9 cellular contexts compared by ENCODE assay signal in the genomic region with DNA sequence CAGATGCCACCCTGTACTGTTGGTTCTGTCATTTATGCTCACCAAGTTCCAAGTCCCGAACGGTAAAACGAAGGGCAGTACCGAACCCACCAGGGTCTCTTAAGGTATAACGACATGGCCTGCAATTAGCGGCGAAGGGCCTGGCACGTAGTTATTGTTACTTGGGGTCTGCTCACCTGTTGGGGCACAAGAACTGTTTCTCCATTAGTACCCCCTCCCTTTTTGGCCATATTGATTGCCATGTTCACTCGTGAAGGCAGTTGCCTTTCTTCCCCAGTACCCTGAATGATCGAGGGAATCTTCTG. TPM values are rescaled to one million over a fixed set of nuclear protein-coding genes. Genes with fewer than 3 reads are reported as not detected.
DNase-seq lines count a peak whose midpoint lies in the region; ATAC-seq and TF ChIP-seq lines count a peak whose summit lies in the region.
"Had no signal": no experiment of that assay in that cellular context is flagged by ENCODE, and none has a peak within 500 bp of the region (broad histone marks: within the 10 kb centered on the region; RNA-seq: fewer than 3 reads in every experiment).

No MANE protein-coding gene starts in this region.

- H3K4me3 Mint-ChIP-seq in naive thymus-derived CD4-positive, alpha-beta T cell, result peak overlapping the region; percentile 48 to 76 (median 64)

- DNase-seq in left ventricle myocardium inferior, result no peak
- DNase-seq in left ventricle myocardium superior, result no peak
- no peak for DNase-seq in caudate nucleus (lab: John Stamatoyannopoulos, UW)
- DNase-seq in naive thymus-derived CD4-positive, alpha-beta T cell, result no peak
- no peak for DNase-seq in vagina (ENCODE audit: extremely low spot score in 2 of 2)
- DNase-seq in NCI-H2171 treated with DMSO at 0.1 percent for 48 hours (lab: John Stamatoyannopoulos, UW), result no peak

- peaks cover 53 to 70% (median 58%) of the 10 kb centered on the region in 5 donors for H3K27me3 Mint-ChIP-seq in naive thymus-derived CD4-positive, alpha-beta T cell

- H3K36me3 ChIP-seq in left ventricle myocardium inferior, result no peaks in the 10 kb centered on the region
- no peaks in the 10 kb centered on the region for H3K36me3 ChIP-seq in naive thymus-derived CD4-positive, alpha-beta T cell (ENCODE audit: control insufficient read depth in 2 of 3, insufficient read depth in 3 of 3, low read length in 3 of 3)
- no peaks in the 10 kb centered on the region for H3K36me3 ChIP-seq in vagina

- ATAC-seq in left ventricle myocardium superior (no peak), GM21576 (IDR thresholded peaks at IDR 0.05; ENCODE audit: unreplicated experiment) (no peak), GM19463 (IDR thresholded peaks at IDR 0.05; ENCODE audit: unreplicated experiment) (no peak)
- ATAC-seq in naive thymus-derived CD4-positive, alpha-beta T cell, result no peak

- H3K27ac ChIP-seq in left ventricle myocardium inferior (replicated peaks), result no peak overlapping the region
- H3K27ac ChIP-seq in caudate nucleus (ENCODE audit: low read depth, low read length), result peak overlapping the region; percentile 48
- H3K27ac ChIP-seq in naive thymus-derived CD4-positive, alpha-beta T cell (ENCODE audit: low read depth, low read length), result no peak overlapping the region
- H3K27ac ChIP-seq in vagina, result no peak overlapping the region

- H3K4me1 Mint-ChIP-seq in naive thymus-derived CD4-positive, alpha-beta T cell, result peaks cover 0 to 8% (median 0%) of the 10 kb centered on the region in 7 donors

- no peaks in the 10 kb centered on the region for H3K9me3 Mint-ChIP-seq in naive thymus-derived CD4-positive, alpha-beta T cell

- TF ChIP-seq CTCF in left ventricle myocardium inferior (IDR thresholded peaks at IDR 0.05; ENCODE audit: borderline replicate concordance), result no peak
- no peak for TF ChIP-seq CTCF in vagina (IDR thresholded peaks at IDR 0.05)

- H3K4me3 ChIP-seq in left ventricle myocardium inferior (peak overlapping the region; percentile 81), vagina (peak overlapping the region; percentile 60 to 81)
- H3K4me3 ChIP-seq in naive thymus-derived CD4-positive, alpha-beta T cell (ENCODE audit: low read length), result no peak overlapping the region

- peaks cover 33% of the 10 kb centered on the region for H3K4me1 ChIP-seq in left ventricle myocardium inferior
- H3K4me1 ChIP-seq in naive thymus-derived CD4-positive, alpha-beta T cell (ENCODE audit: control insufficient read depth in 2 of 2, insufficient read depth in 2 of 2, low read length in 2 of 2), result no peaks in the 10 kb centered on the region
- peaks cover 18% of the 10 kb centered on the region for H3K4me1 ChIP-seq in vagina

- H3K27ac Mint-ChIP-seq in naive thymus-derived CD4-positive, alpha-beta T cell, result no peak overlapping the region

- POLR2A ChIA-PET in naive thymus-derived CD4-positive, alpha-beta T cell (lab: Charles Lee), result no interaction called here

- peaks cover 51% of the 10 kb centered on the region for H3K27me3 ChIP-seq in left ventricle myocardium inferior (ENCODE audit: low read depth)
- peaks cover 0 to 13% of the 10 kb centered on the region in 2 donors for H3K27me3 ChIP-seq in naive thymus-derived CD4-positive, alpha-beta T cell (ENCODE audit: control insufficient read depth in 2 of 2, insufficient read depth in 2 of 2, low read length in 2 of 2)
- no peaks in the 10 kb centered on the region for H3K27me3 ChIP-seq in vagina

- no peak for TF ChIP-seq POLR2A in vagina (IDR thresholded peaks at IDR 0.05)

- intact Hi-C loops in left ventricle myocardium inferior (cut with micrococcal nuclease), result no loop called here
- intact Hi-C loops in left ventricle myocardium superior (cut with micrococcal nuclease), result no loop called here
- intact Hi-C loops in naive thymus-derived CD4-positive, alpha-beta T cell (cut with micrococcal nuclease), result no loop called here
- intact Hi-C loops in vagina (cut with DNase I), result no loop called here

- no peaks in the 10 kb centered on the region for H3K9me3 ChIP-seq in left ventricle myocardium inferior (replicated peaks)
- H3K9me3 ChIP-seq in naive thymus-derived CD4-positive, alpha-beta T cell (ENCODE audit: control insufficient read depth in 2 of 3, low read length in 3 of 3), result no peaks in the 10 kb centered on the region
- no peaks in the 10 kb centered on the region for H3K9me3 ChIP-seq in vagina

- H3K36me3 Mint-ChIP-seq in naive thymus-derived CD4-positive, alpha-beta T cell, result peaks cover 0 to 3% (median 0%) of the 10 kb centered on the region in 5 donors

- CTCF ChIA-PET in naive thymus-derived CD4-positive, alpha-beta T cell (lab: Charles Lee), result no interaction called here

RNA-seq across cellular contexts. Expression of a gene that starts 0.4 kb away (rescaled TPM):
- total RNA-seq in left ventricle myocardium inferior (0.47 TPM), left ventricle myocardium superior (3.1 TPM), vagina (not detected)
- total RNA-seq in naive thymus-derived CD4-positive, alpha-beta T cell, result 1 to 10 TPM in 1 of 5 experiments, under 1 TPM in 1, not detected in 3; 0.71 to 6.0 TPM
- under 1 TPM; 0.22 to 0.47 TPM for polyA plus RNA-seq in naive thymus-derived CD4-positive, alpha-beta T cell
- total RNA-seq: LHCN-M2 had no signal

RNA-seq across cellular contexts. Expression of a gene that starts 0.6 kb away (rescaled TPM):
- total RNA-seq in left ventricle myocardium inferior (3.7 TPM), left ventricle myocardium superior (12.7 TPM), vagina (1.7 TPM)
- 1 to 10 TPM in 1 of 5 experiments, under 1 TPM in 4; 0.05 to 1.3 (median 0.27) TPM for total RNA-seq in naive thymus-derived CD4-positive, alpha-beta T cell
- polyA plus RNA-seq in naive thymus-derived CD4-positive, alpha-beta T cell, result not detected

RNA-seq across cellular contexts. Expression of a gene that starts 35.1 kb away (rescaled TPM):
- total RNA-seq in left ventricle myocardium inferior (33.2 TPM), left ventricle myocardium superior (30.5 TPM), vagina (18.4 TPM)
- total RNA-seq in naive thymus-derived CD4-positive, alpha-beta T cell, result 10 to 100 TPM; 18.4 to 49.8 (median 41.5) TPM
- polyA plus RNA-seq in naive thymus-derived CD4-positive, alpha-beta T cell, result 10 to 100 TPM; 17.9 to 19.5 TPM

RNA-seq across cellular contexts. Expression of a gene that starts 44.9 kb away (rescaled TPM):
- 126 TPM for total RNA-seq in left ventricle myocardium inferior
- 111 TPM for total RNA-seq in left ventricle myocardium superior
- 100 to 1,000 TPM in 1 of 5 experiments, 10 to 100 TPM in 4; 33.6 to 104 (median 45.4) TPM for total RNA-seq in naive thymus-derived CD4-positive, alpha-beta T cell
- 100 to 1,000 TPM; 132 to 142 TPM for polyA plus RNA-seq in naive thymus-derived CD4-positive, alpha-beta T cell
- total RNA-seq in vagina, result 55.0 TPM
